ENCODE assay signal across 18 cellular contexts in genomic region chr12:56753566-56753965, GRCh38. TPM values are rescaled to one million over a fixed set of nuclear protein-coding genes. Genes with fewer than 3 reads are reported as not detected.
DNase-seq lines count a peak whose midpoint lies in the region; ATAC-seq and TF ChIP-seq lines count a peak whose summit lies in the region.
"Had no signal": no experiment of that assay in that cellular context is flagged by ENCODE, and none has a peak within 500 bp of the region (broad histone marks: within the 10 kb centered on the region; RNA-seq: fewer than 3 reads in every experiment).

No MANE protein-coding gene starts in this region.

- H3K9me3 Mint-ChIP-seq in activated CD4-positive, alpha-beta memory T cell treated with anti-CD3 and anti-CD28 coated beads, Interleukin-2, amount 10 ng/mL, durations not matched to agents 7 days and 5 days = peaks cover 4% of the 10 kb centered on the region
- H3K9me3 Mint-ChIP-seq in activated CD4-positive, alpha-beta memory T cell treated with anti-CD3 and anti-CD28 coated beads for 36 hours = peaks cover 2% of the 10 kb centered on the region
- no peaks in the 10 kb centered on the region for H3K9me3 Mint-ChIP-seq in activated CD8-positive, alpha-beta T cell treated with anti-CD3 and anti-CD28 coated beads for 36 hours
- no peaks in the 10 kb centered on the region for H3K9me3 Mint-ChIP-seq in natural killer cell
- H3K9me3 Mint-ChIP-seq: activated naive CD8-positive, alpha-beta T cell treated with anti-CD3 and anti-CD28 coated beads, Interleukin-2, amount 10 ng/mL, durations not matched to agents 7 days and 5 days; stimulated activated effector memory CD8-positive, alpha-beta T cell treated with anti-CD3 and anti-CD28 coated beads, Interleukin-12 subunit alpha, Interleukin-12 subunit beta, amount 100 ng/mL, for 72 hours had no signal

- H3K27ac ChIP-seq in HCT116 (ENCODE audit: low read depth, low read length) (no peak overlapping the region), trophoblast cell (ENCODE audit: low read depth, low read length) (no peak overlapping the region)
- H3K27ac ChIP-seq: A549, brain microvascular endothelial cell had no signal

- H3K18ac ChIP-seq in trophoblast cell (ENCODE audit: low read length) = no peak overlapping the region

- peaks cover 29% of the 10 kb centered on the region for H3K36me3 Mint-ChIP-seq in activated CD4-positive, alpha-beta memory T cell treated with anti-CD3 and anti-CD28 coated beads, Interleukin-2, amount 10 ng/mL, durations not matched to agents 7 days and 5 days (ENCODE audit: low read depth)
- peaks cover 26% of the 10 kb centered on the region for H3K36me3 Mint-ChIP-seq in activated CD4-positive, alpha-beta memory T cell treated with anti-CD3 and anti-CD28 coated beads for 36 hours
- peaks cover 27% of the 10 kb centered on the region for H3K36me3 Mint-ChIP-seq in activated CD8-positive, alpha-beta T cell treated with anti-CD3 and anti-CD28 coated beads for 36 hours (ENCODE audit: low read depth)
- H3K36me3 Mint-ChIP-seq in natural killer cell = no peaks in the 10 kb centered on the region

- RAD21 ChIA-PET in HCT116 (lab: Charles Lee; ENCODE audit: low non-redundant PET in 1 of 2, low total read pairs in 2 of 2, uncharacterized antibody in 2 of 2, unreplicated experiment in 2 of 2) = no interaction called here

- ATAC-seq in HCT116 (no peak), natural killer cell (no peak), HG03159 (IDR thresholded peaks at IDR 0.05; ENCODE audit: unreplicated experiment) (no peak), HG03025 (IDR thresholded peaks at IDR 0.05; ENCODE audit: low FRiP score, unreplicated experiment) (no peak)
- ATAC-seq in activated CD8-positive, alpha-beta T cell treated with anti-CD3 and anti-CD28 coated beads for 36 hours = no peak
- ATAC-seq: A549; stimulated activated effector memory CD8-positive, alpha-beta T cell treated with anti-CD3 and anti-CD28 coated beads, Interleukin-12 subunit alpha, Interleukin-12 subunit beta, amount 100 ng/mL, for 72 hours had no signal

- POLR2A ChIA-PET in activated CD4-positive, alpha-beta memory T cell treated with anti-CD3 and anti-CD28 coated beads, Interleukin-2, amount 10 ng/mL, durations not matched to agents 7 days and 5 days (lab: Charles Lee) = interaction anchor here (1.2 to 7.9 kb wide), 4 partner anchors 27 to 359 kb away, joined by 3 to 72 read pairs (median 25); partner anchors contain the start of genes NACA, NEMP1 and PTGES3
- POLR2A ChIA-PET in activated CD4-positive, alpha-beta memory T cell treated with anti-CD3 and anti-CD28 coated beads for 36 hours (lab: Charles Lee) = interaction anchor here (0.7 kb wide), 2 partner anchors 27 to 248 kb away, joined by 3 to 4 read pairs; no protein-coding TSS in a partner anchor
- POLR2A ChIA-PET in HCT116 (lab: Charles Lee) = interaction anchor here (1.4 kb wide), 1 partner anchor 65 kb away, joined by 4 read pairs; the partner anchor contains the start of gene PTGES3
- POLR2A ChIA-PET in activated CD8-positive, alpha-beta T cell treated with anti-CD3 and anti-CD28 coated beads for 36 hours (lab: Charles Lee) = interaction anchor here (1.2 kb wide), 1 partner anchor 251 kb away, joined by 4 read pairs; no protein-coding TSS in a partner anchor

- H2BK12ac ChIP-seq in trophoblast cell (ENCODE audit: low read length) = no peak overlapping the region

- no peak overlapping the region for H4K12ac ChIP-seq in trophoblast cell (ENCODE audit: low read depth, low read length)

- no peak for TF ChIP-seq POLR2A in HCT116 (IDR thresholded peaks at IDR 0.05; ENCODE audit: borderline replicate concordance, extremely low read depth, insufficient read depth, insufficient read length)

- H3K36me3 ChIP-seq in HCT116 (ENCODE audit: control insufficient read depth in 1 of 2, insufficient read depth in 2 of 2, low read length in 2 of 2) = peaks cover 0 to 6% of the 10 kb centered on the region in 2 experiments; a peak in 1 of 4 replicates
- H3K36me3 ChIP-seq in trophoblast cell (ENCODE audit: control insufficient read depth in 1 of 2, insufficient read depth in 2 of 2, low read length in 2 of 2) = peaks cover 2% of the 10 kb centered on the region in 2 experiments
- H3K36me3 ChIP-seq: brain microvascular endothelial cell had no signal

- H3K4me1 ChIP-seq in HCT116 (ENCODE audit: control insufficient read depth in 1 of 2, insufficient read depth in 2 of 2, low read length in 2 of 2) (peaks cover 3 to 15% of the 10 kb centered on the region in 2 experiments; a peak in 2 of 4 replicates), trophoblast cell (ENCODE audit: control insufficient read depth in 1 of 2, insufficient read depth in 2 of 2, low read length in 2 of 2) (no peaks in the 10 kb centered on the region)

- no peak overlapping the region for H2AK5ac ChIP-seq in trophoblast cell (ENCODE audit: low read length)

- H3K79me1 ChIP-seq in trophoblast cell (ENCODE audit: low read length) = peaks cover 5% of the 10 kb centered on the region

- no peak overlapping the region for H4K91ac ChIP-seq in trophoblast cell (ENCODE audit: low read depth, low read length)

- no peak overlapping the region for H2BK5ac ChIP-seq in trophoblast cell (ENCODE audit: low read depth, low read length, poor library complexity)

- no peak overlapping the region for H3K9ac ChIP-seq in HCT116 (ENCODE audit: low read length)
- no peak overlapping the region for H3K9ac ChIP-seq in trophoblast cell (ENCODE audit: low read length)

- H3K9me2 ChIP-seq in HCT116 (ENCODE audit: insufficient read depth) = no peaks in the 10 kb centered on the region

- no peak for DNase-seq in activated CD4-positive, alpha-beta memory T cell treated with anti-CD3 and anti-CD28 coated beads, Interleukin-2, amount 10 ng/mL, durations not matched to agents 7 days and 5 days
- DNase-seq in activated CD4-positive, alpha-beta memory T cell treated with anti-CD3 and anti-CD28 coated beads for 36 hours = no peak
- DNase-seq in HCT116 (ENCODE audit: low read depth, low spot score) (no peak), natural killer cell (no peak), trophoblast cell (no peak)
- no peak for DNase-seq in activated CD8-positive, alpha-beta T cell treated with anti-CD3 and anti-CD28 coated beads for 36 hours
- DNase-seq: activated naive CD8-positive, alpha-beta T cell treated with anti-CD3 and anti-CD28 coated beads, Interleukin-2, amount 10 ng/mL, durations not matched to agents 7 days and 5 days; brain microvascular endothelial cell; DMS 273 treated with DMSO at 0.1 percent for 48 hours; GF-D8; mesenchymal stem cell; NCI-H1048; NCI-H1930; NCI-H226 had no signal

- TF ChIP-seq CTCF in HCT116 (IDR thresholded peaks at IDR 0.05 in 2 of 3, conservative IDR thresholded peaks at IDR 0.05 in 1 of 3; ENCODE audit: borderline replicate concordance in 1 of 3, insufficient read depth in 1 of 3, low read depth in 2 of 3, low read length in 2 of 3) = no peak
- TF ChIP-seq CTCF in activated CD8-positive, alpha-beta T cell treated with anti-CD3 and anti-CD28 coated beads for 36 hours (IDR thresholded peaks at IDR 0.05) = no peak
- no peak for TF ChIP-seq CTCF in natural killer cell (IDR thresholded peaks at IDR 0.05)

- TF ChIP-seq RAD21 in HCT116 (IDR thresholded peaks at IDR 0.05; ENCODE audit: low read depth) = no peak

- H4K20me1 ChIP-seq in HCT116 (ENCODE audit: insufficient read depth) = no peaks in the 10 kb centered on the region

- H3K27me3 ChIP-seq in HCT116 (ENCODE audit: insufficient read depth, low read length) (no peaks in the 10 kb centered on the region), trophoblast cell (ENCODE audit: insufficient read depth, low read length) (no peaks in the 10 kb centered on the region)
- H3K27me3 ChIP-seq: brain microvascular endothelial cell had no signal

- H3K27ac Mint-ChIP-seq in activated CD4-positive, alpha-beta memory T cell treated with anti-CD3 and anti-CD28 coated beads, Interleukin-2, amount 10 ng/mL, durations not matched to agents 7 days and 5 days = no peak overlapping the region
- H3K27ac Mint-ChIP-seq in activated CD4-positive, alpha-beta memory T cell treated with anti-CD3 and anti-CD28 coated beads for 36 hours = no peak overlapping the region
- H3K27ac Mint-ChIP-seq in activated CD8-positive, alpha-beta T cell treated with anti-CD3 and anti-CD28 coated beads for 36 hours = peak overlapping the region; percentile 13
- H3K27ac Mint-ChIP-seq in natural killer cell = no peak overlapping the region
- H3K27ac Mint-ChIP-seq: activated naive CD8-positive, alpha-beta T cell treated with anti-CD3 and anti-CD28 coated beads, Interleukin-2, amount 10 ng/mL, durations not matched to agents 7 days and 5 days; stimulated activated effector memory CD8-positive, alpha-beta T cell treated with anti-CD3 and anti-CD28 coated beads, Interleukin-12 subunit alpha, Interleukin-12 subunit beta, amount 100 ng/mL, for 72 hours had no signal

- H2AFZ ChIP-seq in HCT116 (ENCODE audit: low read depth, low read length, poor library complexity, severe bottlenecking) (no peak overlapping the region), trophoblast cell (ENCODE audit: insufficient read depth, low read length, poor library complexity) (no peak overlapping the region)

- no peak overlapping the region for H2BK120ac ChIP-seq in trophoblast cell (ENCODE audit: insufficient read depth, low read length, poor library complexity)

- peaks cover 0 to 10% of the 10 kb centered on the region in 2 experiments; a peak in 2 of 4 replicates for H3K9me3 ChIP-seq in HCT116 (ENCODE audit: control insufficient read depth in 1 of 2, insufficient read depth in 1 of 2, low read depth in 1 of 2, low read length in 2 of 2)
- no peaks in the 10 kb centered on the region for H3K9me3 ChIP-seq in trophoblast cell (ENCODE audit: insufficient read depth, low read depth, low read length)

- BruUV-seq in HCT116 (replicated peaks; lab: Mats Ljungman, UMichigan) = TSS peak; percentile 75

- H3K4me3 ChIP-seq in HCT116 (replicated peaks in 1 of 2; ENCODE audit: low read depth in 1 of 2, low read length in 2 of 2) (no peak overlapping the region), trophoblast cell (ENCODE audit: low read depth, low read length) (no peak overlapping the region)
- H3K4me3 ChIP-seq: A549 had no signal

- no peak overlapping the region for H3K23ac ChIP-seq in trophoblast cell (ENCODE audit: low read length)

- no peak overlapping the region for H4K8ac ChIP-seq in trophoblast cell (ENCODE audit: low read depth, low read length)

- H3K4me2 ChIP-seq in HCT116 (ENCODE audit: low read length) = no peak overlapping the region
- no peak overlapping the region for H3K4me2 ChIP-seq in trophoblast cell (ENCODE audit: low read length)
- H3K4me2 ChIP-seq: A549 had no signal

- peak overlapping the region; percentile 39 for H3K4me3 Mint-ChIP-seq in activated CD4-positive, alpha-beta memory T cell treated with anti-CD3 and anti-CD28 coated beads, Interleukin-2, amount 10 ng/mL, durations not matched to agents 7 days and 5 days
- H3K4me3 Mint-ChIP-seq in activated CD4-positive, alpha-beta memory T cell treated with anti-CD3 and anti-CD28 coated beads for 36 hours = no peak overlapping the region
- H3K4me3 Mint-ChIP-seq in activated CD8-positive, alpha-beta T cell treated with anti-CD3 and anti-CD28 coated beads for 36 hours = no peak overlapping the region
- peak overlapping the region; percentile 60 for H3K4me3 Mint-ChIP-seq in natural killer cell
- H3K4me3 Mint-ChIP-seq: activated naive CD8-positive, alpha-beta T cell treated with anti-CD3 and anti-CD28 coated beads, Interleukin-2, amount 10 ng/mL, durations not matched to agents 7 days and 5 days; stimulated activated effector memory CD8-positive, alpha-beta T cell treated with anti-CD3 and anti-CD28 coated beads, Interleukin-12 subunit alpha, Interleukin-12 subunit beta, amount 100 ng/mL, for 72 hours had no signal

- no peaks in the 10 kb centered on the region for H3K27me3 Mint-ChIP-seq in activated CD4-positive, alpha-beta memory T cell treated with anti-CD3 and anti-CD28 coated beads, Interleukin-2, amount 10 ng/mL, durations not matched to agents 7 days and 5 days
- no peaks in the 10 kb centered on the region for H3K27me3 Mint-ChIP-seq in activated CD4-positive, alpha-beta memory T cell treated with anti-CD3 and anti-CD28 coated beads for 36 hours
- H3K27me3 Mint-ChIP-seq in activated CD8-positive, alpha-beta T cell treated with anti-CD3 and anti-CD28 coated beads for 36 hours = no peaks in the 10 kb centered on the region
- peaks cover 0 to 2% of the 10 kb centered on the region in 2 donors for H3K27me3 Mint-ChIP-seq in natural killer cell (ENCODE audit: low read depth in 2 of 2)
- H3K27me3 Mint-ChIP-seq: activated naive CD8-positive, alpha-beta T cell treated with anti-CD3 and anti-CD28 coated beads, Interleukin-2, amount 10 ng/mL, durations not matched to agents 7 days and 5 days had no signal

- CTCF ChIA-PET in activated CD4-positive, alpha-beta memory T cell treated with anti-CD3 and anti-CD28 coated beads, Interleukin-2, amount 10 ng/mL, durations not matched to agents 7 days and 5 days (lab: Charles Lee) = interaction anchor here (0.7 to 7.2 kb wide), 4 partner anchors 10 to 325 kb away, joined by 3 to 66 read pairs (median 6); partner anchors contain the start of gene NEMP1
- CTCF ChIA-PET in activated CD4-positive, alpha-beta memory T cell treated with anti-CD3 and anti-CD28 coated beads for 36 hours (lab: Charles Lee) = interaction anchor here (0.6 to 4.2 kb wide), 10 partner anchors 50 to 430 kb away, joined by 3 to 31 read pairs (median 6); partner anchors contain the start of gene STAT6
- CTCF ChIA-PET in HCT116 (lab: Charles Lee) = interaction anchor here (1.1 kb wide), 1 partner anchor 9 kb away, joined by 3 read pairs; no protein-coding TSS in a partner anchor
- CTCF ChIA-PET in activated CD8-positive, alpha-beta T cell treated with anti-CD3 and anti-CD28 coated beads for 36 hours (lab: Charles Lee) = interaction anchor here (0.7 to 8.5 kb wide), 6 partner anchors 9 to 358 kb away, joined by 3 to 107 read pairs (median 12); partner anchors contain the start of gene STAT6

- intact Hi-C loops in activated CD4-positive, alpha-beta memory T cell treated with anti-CD3 and anti-CD28 coated beads for 36 hours (cut with micrococcal nuclease) = loop anchor here (2.0 to 5.0 kb wide), 2 partner anchors 67 to 429 kb away; no protein-coding TSS in a partner anchor
- intact Hi-C loops in HCT116 (cut with micrococcal nuclease) (no loop called here), natural killer cell (cut with micrococcal nuclease) (loop anchor here (10.0 kb wide), 1 partner anchor 431 kb away; no protein-coding TSS in a partner anchor)
- intact Hi-C loops in activated CD8-positive, alpha-beta T cell treated with anti-CD3 and anti-CD28 coated beads for 36 hours (cut with micrococcal nuclease) = no loop called here

- no peak overlapping the region for H3K4ac ChIP-seq in trophoblast cell (ENCODE audit: low read depth, low read length)

- H3K79me2 ChIP-seq in HCT116 (ENCODE audit: insufficient read depth, low read length) = peaks cover 12% of the 10 kb centered on the region
- peaks cover 3% of the 10 kb centered on the region for H3K79me2 ChIP-seq in trophoblast cell (ENCODE audit: control insufficient read depth, insufficient read depth, low read length, poor library complexity)

- H3K4me1 Mint-ChIP-seq in activated CD4-positive, alpha-beta memory T cell treated with anti-CD3 and anti-CD28 coated beads, Interleukin-2, amount 10 ng/mL, durations not matched to agents 7 days and 5 days = peaks cover 47% of the 10 kb centered on the region
- H3K4me1 Mint-ChIP-seq in activated CD4-positive, alpha-beta memory T cell treated with anti-CD3 and anti-CD28 coated beads for 36 hours (ENCODE audit: low read depth) = peaks cover 29% of the 10 kb centered on the region
- H3K4me1 Mint-ChIP-seq in activated CD8-positive, alpha-beta T cell treated with anti-CD3 and anti-CD28 coated beads for 36 hours (ENCODE audit: low read depth) = peaks cover 30% of the 10 kb centered on the region
- peaks cover 16 to 19% of the 10 kb centered on the region in 2 donors for H3K4me1 Mint-ChIP-seq in natural killer cell

- no CpG with 5 or more reads among the region's 1 CpG for WGBS in trophoblast cell (ENCODE audit: extremely low coverage, insufficient coverage, insufficient read length)

- no peak overlapping the region for H3K14ac ChIP-seq in trophoblast cell (ENCODE audit: low read length)

RNA-seq across cellular contexts. Expression of gene PRIM1, which starts 1.4 kb away (rescaled TPM):
- 10 to 100 TPM; 45.0 to 46.2 TPM for total RNA-seq in activated CD4-positive, alpha-beta memory T cell treated with anti-CD3 and anti-CD28 coated beads, Interleukin-2, amount 10 ng/mL, durations not matched to agents 7 days and 5 days
- total RNA-seq in activated CD4-positive, alpha-beta memory T cell treated with anti-CD3 and anti-CD28 coated beads for 36 hours = 10 to 100 TPM; 74.5 to 75.3 TPM
- 53.3 TPM for total RNA-seq in HCT116 (2021; ENCODE audit: unreplicated experiment)
- 21.0 and 30.9 TPM in 2 replicates for polyA plus RNA-seq in HCT116 (2012)
- 10 to 100 TPM; 80.3 to 86.7 TPM for total RNA-seq in activated CD8-positive, alpha-beta T cell treated with anti-CD3 and anti-CD28 coated beads for 36 hours
- 10 to 100 TPM; 10.1 to 11.9 (median 10.4) TPM for total RNA-seq in natural killer cell
- polyA plus RNA-seq in trophoblast cell (2013) = 12.5 and 13.4 TPM in 2 replicates

RNA-seq across cellular contexts. Expression of gene HSD17B6, which starts 9.6 kb away (rescaled TPM):
- 1 to 10 TPM; 2.0 to 2.2 TPM for total RNA-seq in activated CD4-positive, alpha-beta memory T cell treated with anti-CD3 and anti-CD28 coated beads, Interleukin-2, amount 10 ng/mL, durations not matched to agents 7 days and 5 days
- total RNA-seq in activated CD4-positive, alpha-beta memory T cell treated with anti-CD3 and anti-CD28 coated beads for 36 hours = 1 to 10 TPM; 2.6 to 4.1 TPM
- 1.9 TPM for total RNA-seq in HCT116 (2021; ENCODE audit: unreplicated experiment)
- 1.8 and 2.1 TPM in 2 replicates for polyA plus RNA-seq in HCT116 (2012)
- 1 to 10 TPM in 1 of 2 experiments, under 1 TPM in 1; 0.81 to 1.8 TPM for total RNA-seq in activated CD8-positive, alpha-beta T cell treated with anti-CD3 and anti-CD28 coated beads for 36 hours
- total RNA-seq in natural killer cell = 1 to 10 TPM in 1 of 3 donors, under 1 TPM in 1, not detected in 1; 0.16 to 1.4 TPM
- polyA plus RNA-seq in trophoblast cell (2013) = 0.55 and 0.82 TPM in 2 replicates

RNA-seq across cellular contexts. Expression of gene NACA, which starts 28.5 kb away (rescaled TPM):
- total RNA-seq in activated CD4-positive, alpha-beta memory T cell treated with anti-CD3 and anti-CD28 coated beads, Interleukin-2, amount 10 ng/mL, durations not matched to agents 7 days and 5 days = 100 to 1,000 TPM; 826 to 860 TPM
- total RNA-seq in activated CD4-positive, alpha-beta memory T cell treated with anti-CD3 and anti-CD28 coated beads for 36 hours = 1,000 to 10,000 TPM; 1,098 to 1,103 TPM
- total RNA-seq in HCT116 (2021; ENCODE audit: unreplicated experiment) (896 TPM), natural killer cell (100 to 1,000 TPM; 644 to 785 (median 695) TPM)
- polyA plus RNA-seq in HCT116 (2012) = 1,514 and 1,706 TPM in 2 replicates
- total RNA-seq in activated CD8-positive, alpha-beta T cell treated with anti-CD3 and anti-CD28 coated beads for 36 hours = 1,000 to 10,000 TPM; 1,203 to 1,221 TPM
- polyA plus RNA-seq in trophoblast cell (2013) = 1,910 and 1,942 TPM in 2 replicates

Comparison
In these comparisons a context has a peak if more than half of its experiments do, and no peak if none do; other contexts are left out.
1. H3K4me3 Mint-ChIP-seq: peak in activated CD4-positive, alpha-beta memory T cell treated with anti-CD3 and anti-CD28 coated beads, Interleukin-2, amount 10 ng/mL, durations not matched to agents 7 days and 5 days (single experiment) and natural killer cell (single experiment); none in activated CD4-positive, alpha-beta memory T cell treated with anti-CD3 and anti-CD28 coated beads for 36 hours (single experiment) and activated CD8-positive, alpha-beta T cell treated with anti-CD3 and anti-CD28 coated beads for 36 hours (single experiment).
2. intact Hi-C loops: an anchor here in activated CD4-positive, alpha-beta memory T cell treated with anti-CD3 and anti-CD28 coated beads for 36 hours (2.0 to 5.0 kb wide) and natural killer cell (10.0 kb wide); none called in HCT116 and activated CD8-positive, alpha-beta T cell treated with anti-CD3 and anti-CD28 coated beads for 36 hours.